ENCODE assay signal across 10 cellular contexts in genomic region chr2:20425371-20425881, GRCh38.
A peak's percentile ranks its signal among the peaks of the same experiment; 100 is the strongest.
DNase-seq lines count a peak whose midpoint lies in the region; ATAC-seq and TF ChIP-seq lines count a peak whose summit lies in the region.
"Had no signal": no experiment of that assay in that cellular context is flagged by ENCODE, and none has a peak within 500 bp of the region (broad histone marks: within the 10 kb centered on the region; RNA-seq: fewer than 3 reads in every experiment).

No MANE protein-coding gene starts in this region.

- peaks cover 45% of the 10 kb centered on the region for H3K4me1 Mint-ChIP-seq in stimulated activated naive CD8-positive, alpha-beta T cell treated with anti-CD3 and anti-CD28 coated beads, Interleukin-15, Interleukin-2, amounts not matched to agents 100 ng/mL and 50 ng/mL, for 24 hours (ENCODE audit: low read depth)
- peaks cover 23% of the 10 kb centered on the region for H3K4me1 Mint-ChIP-seq in stimulated activated naive CD8-positive, alpha-beta T cell treated with anti-CD3 and anti-CD28 coated beads, Interleukin-15, amount 100 ng/mL, for 72 hours

- ATAC-seq in stimulated activated naive CD8-positive, alpha-beta T cell treated with anti-CD3 and anti-CD28 coated beads, Interleukin-15, amount 100 ng/mL, for 72 hours, result no peak
- ATAC-seq in HG03095 (IDR thresholded peaks at IDR 0.05; ENCODE audit: unreplicated experiment), result no peak

- no peak overlapping the region for H3K4me3 Mint-ChIP-seq in stimulated activated naive CD8-positive, alpha-beta T cell treated with anti-CD3 and anti-CD28 coated beads, Interleukin-15, Interleukin-2, amounts not matched to agents 100 ng/mL and 50 ng/mL, for 24 hours
- H3K4me3 Mint-ChIP-seq in stimulated activated naive CD8-positive, alpha-beta T cell treated with anti-CD3 and anti-CD28 coated beads, Interleukin-15, amount 100 ng/mL, for 72 hours, result no peak overlapping the region
- H3K4me3 Mint-ChIP-seq: neural crest cell had no signal

- POLR2A ChIA-PET in RWPE1 (lab: Yijun Ruan, JAX; ENCODE audit: low non-redundant PET), result no interaction called here

- no peaks in the 10 kb centered on the region for H3K9me3 Mint-ChIP-seq in stimulated activated naive CD8-positive, alpha-beta T cell treated with anti-CD3 and anti-CD28 coated beads, Interleukin-15, Interleukin-2, amounts not matched to agents 100 ng/mL and 50 ng/mL, for 24 hours
- H3K9me3 Mint-ChIP-seq in stimulated activated naive CD8-positive, alpha-beta T cell treated with anti-CD3 and anti-CD28 coated beads, Interleukin-15, amount 100 ng/mL, for 72 hours, result no peaks in the 10 kb centered on the region
- H3K9me3 Mint-ChIP-seq: neural crest cell had no signal

- CTCF ChIA-PET in RWPE1 (lab: Yijun Ruan, JAX), result interaction anchor here (0.6 to 0.9 kb wide), 5 partner anchors 14 to 275 kb away, joined by 3 to 4 read pairs (median 3); no protein-coding TSS in a partner anchor

- H3K36me3 Mint-ChIP-seq in stimulated activated naive CD8-positive, alpha-beta T cell treated with anti-CD3 and anti-CD28 coated beads, Interleukin-15, Interleukin-2, amounts not matched to agents 100 ng/mL and 50 ng/mL, for 24 hours (ENCODE audit: low read depth), result no peaks in the 10 kb centered on the region

- H3K27ac Mint-ChIP-seq in stimulated activated naive CD8-positive, alpha-beta T cell treated with anti-CD3 and anti-CD28 coated beads, Interleukin-15, Interleukin-2, amounts not matched to agents 100 ng/mL and 50 ng/mL, for 24 hours, result peak overlapping the region; percentile 42
- H3K27ac Mint-ChIP-seq in stimulated activated naive CD8-positive, alpha-beta T cell treated with anti-CD3 and anti-CD28 coated beads, Interleukin-15, amount 100 ng/mL, for 72 hours, result no peak overlapping the region

- H3K27ac ChIP-seq in RWPE1, result peak overlapping the region; percentile 71

- no peak for TF ChIP-seq CTCF in RWPE1 (conservative IDR thresholded peaks at IDR 0.05; ENCODE audit: low read depth)

- H3K27me3 Mint-ChIP-seq in stimulated activated naive CD8-positive, alpha-beta T cell treated with anti-CD3 and anti-CD28 coated beads, Interleukin-15, Interleukin-2, amounts not matched to agents 100 ng/mL and 50 ng/mL, for 24 hours, result no peaks in the 10 kb centered on the region
- H3K27me3 Mint-ChIP-seq in stimulated activated naive CD8-positive, alpha-beta T cell treated with anti-CD3 and anti-CD28 coated beads, Interleukin-15, amount 100 ng/mL, for 72 hours, result no peaks in the 10 kb centered on the region

- no peak for DNase-seq in stimulated activated naive CD8-positive, alpha-beta T cell treated with anti-CD3 and anti-CD28 coated beads, Interleukin-15, amount 100 ng/mL, for 72 hours
- DNase-seq in RWPE1 (ENCODE audit: low spot score), result no peak
- peak; percentile 71 for DNase-seq in kidney tubule cell (ENCODE audit: low spot score)
- DNase-seq in NCI-H510A treated with DMSO at 0.1 percent for 48 hours (lab: John Stamatoyannopoulos, UW), result no peak
- DNase-seq in activated CD4-positive, alpha-beta T cell treated with anti-CD3 and anti-CD28 coated beads, Interleukin-2, amount 50 U/mL, for 48 hours, result no peak
- no peak for DNase-seq in KG1 (lab: John Stamatoyannopoulos, UW)
- DNase-seq: Caco-2 had no signal
